Comparison of ENCODE assay signal across 8 cellular contexts in genomic region chr1:150516616-150517015, GRCh38. TPM values are rescaled to one million over a fixed set of nuclear protein-coding genes. Genes with fewer than 3 reads are reported as not detected.
DNase-seq lines count a peak whose midpoint lies in the region; ATAC-seq, FAIRE-seq and TF ChIP-seq lines count a peak whose summit lies in the region.

No MANE protein-coding gene starts in this region.

- POLR2A ChIA-PET in CD8-positive, alpha-beta T cell (lab: Charles Lee), result interaction anchor here (0.6 to 2.4 kb wide), 7 partner anchors 10 to 250 kb away, joined by 3 to 12 read pairs (median 4); partner anchors contain the start of genes ENSA and TARS2
- POLR2A ChIA-PET in activated CD8-positive, alpha-beta T cell treated with anti-CD3 and anti-CD28 coated beads, Interleukin-2, amount 10 ng/mL, durations not matched to agents 7 days and 5 days (lab: Charles Lee), result interaction anchor here (1.1 to 2.3 kb wide), 3 partner anchors 25 to 63 kb away, joined by 3 to 7 read pairs (median 4); partner anchors contain the start of gene MCL1

- no peak for DNase-seq in CD8-positive, alpha-beta T cell
- DNase-seq in activated CD8-positive, alpha-beta T cell treated with anti-CD3 and anti-CD28 coated beads, Interleukin-2, amount 10 ng/mL, durations not matched to agents 7 days and 5 days, result peak; percentile 37
- peak; percentile 15 for DNase-seq in left kidney (ENCODE audit: low read depth, low spot score)
- no peak for DNase-seq in GDM1 (lab: John Stamatoyannopoulos, UW)
- no peak for DNase-seq in GM12891 (ENCODE audit: insufficient read length, low spot score)
- DNase-seq in NCI-H774 (lab: John Stamatoyannopoulos, UW), result no peak

- H3K9ac ChIP-seq in HUES64 (ENCODE audit: low read depth, low read length), result peak overlapping the region; percentile 46; the same call in 1 of the 2 replicates

- H3K4me1 ChIP-seq in CD8-positive, alpha-beta T cell (ENCODE audit: insufficient read depth, low read length), result peaks cover 3% of the 10 kb centered on the region
- H3K4me1 ChIP-seq in HUES64 (ENCODE audit: insufficient read depth, low read length), result peaks cover 6% of the 10 kb centered on the region; the same call in 1 of the 2 replicates

- TF ChIP-seq CTCF in CD8-positive, alpha-beta T cell (IDR thresholded peaks at IDR 0.05), result no peak

- FAIRE-seq in GM12891 (lab: Jason Lieb, UNC), result no peak

- H3K9me3 Mint-ChIP-seq in CD8-positive, alpha-beta T cell, result no peaks in the 10 kb centered on the region
- H3K9me3 Mint-ChIP-seq in activated CD8-positive, alpha-beta T cell treated with anti-CD3 and anti-CD28 coated beads, Interleukin-2, amount 10 ng/mL, durations not matched to agents 7 days and 5 days (ENCODE audit: insufficient read depth), result no peaks in the 10 kb centered on the region

- intact Hi-C loops in CD8-positive, alpha-beta T cell (cut with DNase I, micrococcal nuclease), result loop anchor here in 1 of 2 experiments (1.0 to 10.0 kb wide), 2 partner anchors 52 to 262 kb away; partner anchors contain the start of gene CA14

- H3K27me3 ChIP-seq in CD8-positive, alpha-beta T cell (ENCODE audit: insufficient read depth, low read length), result no peaks in the 10 kb centered on the region
- H3K27me3 ChIP-seq in HUES64 (ENCODE audit: insufficient read depth, low read length), result no peaks in the 10 kb centered on the region

- H3K27ac Mint-ChIP-seq in CD8-positive, alpha-beta T cell, result no peak overlapping the region
- H3K27ac Mint-ChIP-seq in activated CD8-positive, alpha-beta T cell treated with anti-CD3 and anti-CD28 coated beads, Interleukin-2, amount 10 ng/mL, durations not matched to agents 7 days and 5 days, result no peak overlapping the region

- CTCF ChIA-PET in CD8-positive, alpha-beta T cell (lab: Charles Lee), result interaction anchor here (0.6 to 1.2 kb wide), 3 partner anchors 25 to 73 kb away, joined by 3 to 4 read pairs (median 3); no protein-coding TSS in a partner anchor
- CTCF ChIA-PET in activated CD8-positive, alpha-beta T cell treated with anti-CD3 and anti-CD28 coated beads, Interleukin-2, amount 10 ng/mL, durations not matched to agents 7 days and 5 days (lab: Charles Lee), result interaction anchor here (1.0 to 3.5 kb wide), 11 partner anchors 11 to 261 kb away, joined by 3 to 26 read pairs (median 7); partner anchors contain the start of genes MCL1 and TARS2

- peaks cover 16% of the 10 kb centered on the region for H3K4me1 Mint-ChIP-seq in CD8-positive, alpha-beta T cell (ENCODE audit: low read depth)
- H3K4me1 Mint-ChIP-seq in activated CD8-positive, alpha-beta T cell treated with anti-CD3 and anti-CD28 coated beads, Interleukin-2, amount 10 ng/mL, durations not matched to agents 7 days and 5 days (ENCODE audit: low read depth), result peaks cover 24% of the 10 kb centered on the region

- no peaks in the 10 kb centered on the region for H3K36me3 ChIP-seq in CD8-positive, alpha-beta T cell (ENCODE audit: insufficient read depth, low read length)
- H3K36me3 ChIP-seq in HUES64 (ENCODE audit: insufficient read depth, low read length), result no peaks in the 10 kb centered on the region

- H3K36me3 Mint-ChIP-seq in CD8-positive, alpha-beta T cell, result peaks cover 2% of the 10 kb centered on the region
- no peaks in the 10 kb centered on the region for H3K36me3 Mint-ChIP-seq in activated CD8-positive, alpha-beta T cell treated with anti-CD3 and anti-CD28 coated beads, Interleukin-2, amount 10 ng/mL, durations not matched to agents 7 days and 5 days (ENCODE audit: low read depth)

- WGBS in HUES64, result 57% methylated on average over 1 of the region's 4 CpGs

- no peak for ATAC-seq in CD8-positive, alpha-beta T cell
- ATAC-seq in activated CD8-positive, alpha-beta T cell treated with anti-CD3 and anti-CD28 coated beads, Interleukin-2, amount 10 ng/mL, durations not matched to agents 7 days and 5 days, result no peak
- ATAC-seq in esophagus mucosa, result no peak

- H3K27me3 Mint-ChIP-seq in CD8-positive, alpha-beta T cell (ENCODE audit: low read depth), result no peaks in the 10 kb centered on the region
- peaks cover 5% of the 10 kb centered on the region for H3K27me3 Mint-ChIP-seq in activated CD8-positive, alpha-beta T cell treated with anti-CD3 and anti-CD28 coated beads, Interleukin-2, amount 10 ng/mL, durations not matched to agents 7 days and 5 days (ENCODE audit: low read depth)

- H3K4me3 ChIP-seq in CD8-positive, alpha-beta T cell (ENCODE audit: low read depth, low read length), result no peak overlapping the region
- peak overlapping the region; percentile 72 for H3K4me3 ChIP-seq in HUES64 (ENCODE audit: low read length)

- H3K4me3 Mint-ChIP-seq in CD8-positive, alpha-beta T cell, result peak overlapping the region; percentile 89
- peak overlapping the region; percentile 90 for H3K4me3 Mint-ChIP-seq in activated CD8-positive, alpha-beta T cell treated with anti-CD3 and anti-CD28 coated beads, Interleukin-2, amount 10 ng/mL, durations not matched to agents 7 days and 5 days

- H3K27ac ChIP-seq in CD8-positive, alpha-beta T cell (ENCODE audit: low read depth, low read length), result no peak overlapping the region
- H3K27ac ChIP-seq in HUES64 (ENCODE audit: low read depth, low read length), result 0 out of 2 replicates have a peak overlapping the region, but pooled peaks have one; percentile 10

- no peak for TF ChIP-seq POLR2A in GM12891 (IDR thresholded peaks at IDR 0.05; ENCODE audit: low read depth, low read length)

- no peaks in the 10 kb centered on the region for H3K9me3 ChIP-seq in CD8-positive, alpha-beta T cell (ENCODE audit: low read length)
- H3K9me3 ChIP-seq in HUES64 (ENCODE audit: insufficient read depth, low read depth, low read length), result no peaks in the 10 kb centered on the region

TF ChIP-seq in GM12891, 5 proteins besides CTCF, POLR2A, EP300 and RAD21:
- TF ChIP-seq SPI1 (IDR thresholded peaks at IDR 0.05; ENCODE audit: low read depth, low read length), result no peak

RNA-seq across cellular contexts. Expression of gene FALEC, which starts 1.1 kb away (rescaled TPM):
- total RNA-seq in CD8-positive, alpha-beta T cell, result not detected
- not detected for polyA plus RNA-seq in HUES64 (2013, experiment 1 of 2)
- polyA plus RNA-seq in HUES64 (2013, experiment 2 of 2), result not detected
- not detected for total RNA-seq in activated CD8-positive, alpha-beta T cell treated with anti-CD3 and anti-CD28 coated beads, Interleukin-2, amount 10 ng/mL, durations not matched to agents 7 days and 5 days
- total RNA-seq in esophagus mucosa, result 1.6 TPM
- not detected for polyA plus RNA-seq in GM12891 (2012; ENCODE audit: low read depth, missing spikeins)

RNA-seq across cellular contexts. Expression of gene ECM1, which starts 8.7 kb away (rescaled TPM):
- not detected for total RNA-seq in CD8-positive, alpha-beta T cell
- 1.5 TPM for polyA plus RNA-seq in HUES64 (2013, experiment 1 of 2)
- polyA plus RNA-seq in HUES64 (2013, experiment 2 of 2), result 2.2 TPM
- total RNA-seq in activated CD8-positive, alpha-beta T cell treated with anti-CD3 and anti-CD28 coated beads, Interleukin-2, amount 10 ng/mL, durations not matched to agents 7 days and 5 days, result under 1 TPM; 0.71 to 0.78 TPM
- 438 TPM for total RNA-seq in esophagus mucosa
- polyA plus RNA-seq in GM12891 (2012; ENCODE audit: low read depth, missing spikeins), result 0.56 TPM

RNA-seq across cellular contexts. Expression of gene TARS2, which starts 29.4 kb away (rescaled TPM):
- total RNA-seq in CD8-positive, alpha-beta T cell, result 10 to 100 TPM; 19.4 to 28.8 TPM
- polyA plus RNA-seq in HUES64 (2013, experiment 1 of 2), result 15.1 TPM
- 19.0 TPM for polyA plus RNA-seq in HUES64 (2013, experiment 2 of 2)
- 10 to 100 TPM; 29.8 to 33.7 TPM for total RNA-seq in activated CD8-positive, alpha-beta T cell treated with anti-CD3 and anti-CD28 coated beads, Interleukin-2, amount 10 ng/mL, durations not matched to agents 7 days and 5 days
- 20.3 TPM for total RNA-seq in esophagus mucosa
- polyA plus RNA-seq in GM12891 (2012; ENCODE audit: low read depth, missing spikeins), result 27.7 TPM

RNA-seq across cellular contexts. Expression of gene ADAMTSL4, which starts 32.6 kb away (rescaled TPM):
- not detected for total RNA-seq in CD8-positive, alpha-beta T cell
- 1.1 TPM for polyA plus RNA-seq in HUES64 (2013, experiment 1 of 2)
- 1.5 TPM for polyA plus RNA-seq in HUES64 (2013, experiment 2 of 2)
- total RNA-seq in activated CD8-positive, alpha-beta T cell treated with anti-CD3 and anti-CD28 coated beads, Interleukin-2, amount 10 ng/mL, durations not matched to agents 7 days and 5 days, result not detected
- 42.9 TPM for total RNA-seq in esophagus mucosa
- 0.06 TPM for polyA plus RNA-seq in GM12891 (2012; ENCODE audit: low read depth, missing spikeins)

Comparison
In these comparisons a context has a peak if more than half of its experiments do, and no peak if none do; other contexts are left out.
1. DNase-seq: peak in activated CD8-positive, alpha-beta T cell treated with anti-CD3 and anti-CD28 coated beads, Interleukin-2, amount 10 ng/mL, durations not matched to agents 7 days and 5 days (single experiment) and left kidney (single experiment); none in CD8-positive, alpha-beta T cell (0 of 7), GDM1 (single experiment), GM12891 (single experiment) and NCI-H774 (single experiment).
2. RNA of gene ECM1, which starts 8.7 kb away (total RNA-seq): 438 TPM in esophagus mucosa (single experiment); 0.71 to 0.78 TPM in activated CD8-positive, alpha-beta T cell treated with anti-CD3 and anti-CD28 coated beads, Interleukin-2, amount 10 ng/mL, durations not matched to agents 7 days and 5 days and not detected in CD8-positive, alpha-beta T cell; every median in the first group is over 100 times any median in the second.